In genomic region chr4:70901984-70902576, GRCh38 we compare ENCODE assay signal across 8 cellular contexts. TPM values are rescaled to one million over a fixed set of nuclear protein-coding genes. Genes with fewer than 3 reads are reported as not detected.
DNase-seq lines count a peak whose midpoint lies in the region; ATAC-seq and TF ChIP-seq lines count a peak whose summit lies in the region.

TSS of gene MOB1B (plus strand) at chr4:70902369. CDS start at chr4:70902537, 168 bp downstream.

- 0 to 1% (median 1%) methylated on average over 33 to 46 of the region's 47 CpGs for WGBS in adipose tissue, 3 donors
- WGBS in heart right ventricle, 2 donors, result 0 to 1% methylated on average over 45 to 47 of the region's 47 CpGs

- H3K4me1 ChIP-seq in heart right ventricle (peaks cover 0 to 21% (median 10%) of the 10 kb centered on the region in 9 donors), upper lobe of right lung (no peaks in the 10 kb centered on the region)

- ATAC-seq in HG02588 (IDR thresholded peaks at IDR 0.05; ENCODE audit: unreplicated experiment) (peak; percentile 85), heart right ventricle (peak; percentile 96 to 98 (median 97)), upper lobe of right lung (peak; percentile 97)

- H3K36me3 ChIP-seq in heart right ventricle (peaks cover 0 to 19% (median 0%) of the 10 kb centered on the region in 9 donors), upper lobe of right lung (no peaks in the 10 kb centered on the region)

- H3K27ac ChIP-seq in adipose tissue (ENCODE audit: low read depth, low read length) (peak within 1 kb of the TSS; percentile 20), heart right ventricle (peak within 1 kb of the TSS; percentile 77 to 93 (median 89)), upper lobe of right lung (peak within 1 kb of the TSS; percentile 85)

- TF ChIP-seq CTCF in GM12865 (IDR thresholded peaks at IDR 0.05; ENCODE audit: insufficient read depth, low read depth, low read length, missing control alignments) (peak; percentile 34), heart right ventricle (IDR thresholded peaks at IDR 0.05) (peak; percentile 15 to 63 (median 46)), upper lobe of right lung (IDR thresholded peaks at IDR 0.05) (peak; percentile 35)

- H3K4me3 ChIP-seq in GM12865 (ENCODE audit: low read depth, low read length) (peak within 1 kb of the TSS; percentile 90), heart right ventricle (peak within 1 kb of the TSS; percentile 74 to 99 (median 91)), upper lobe of right lung (peak within 1 kb of the TSS; percentile 82)

- H3K27me3 ChIP-seq in heart right ventricle, result no peaks in the 10 kb centered on the region
- H3K27me3 ChIP-seq in upper lobe of right lung, result no peaks in the 10 kb centered on the region

- peak; percentile 90 for DNase-seq in GM12865 (ENCODE audit: low read depth)
- DNase-seq in NCI-H1092 treated with DMSO at 0.1 percent for 48 hours (lab: John Stamatoyannopoulos, UW), result peak; percentile 84
- peak; percentile 80 for DNase-seq in T follicular helper cell (ENCODE audit: low read depth)
- peak; percentile 87 to 93 for DNase-seq in heart right ventricle
- peak; percentile 94 for DNase-seq in posterior vena cava (ENCODE audit: low spot score)
- peak; percentile 93 for DNase-seq in upper lobe of right lung

- intact Hi-C loops in heart right ventricle (cut with DNase I), result loop anchor here in 7 of 10 donors (2.0 to 10.0 kb wide), 7 partner anchors 60 to 215 kb away; partner anchors contain the start of genes DCK (in 4 of the 7), GRSF1 (in 3 of the 7) and UTP3 (in 1 of the 7)
- intact Hi-C loops in posterior vena cava (cut with DNase I), result no loop called here
- intact Hi-C loops in upper lobe of right lung (cut with DNase I), result no loop called here

- H3K9me3 ChIP-seq in heart right ventricle (no peaks in the 10 kb centered on the region), upper lobe of right lung (no peaks in the 10 kb centered on the region)

RNA-seq across cellular contexts. Expression of gene MOB1B, which starts in this region (rescaled TPM):
- polyA plus RNA-seq in adipose tissue (1 to 10 TPM; 2.3 to 4.5 (median 3.9) TPM), heart right ventricle (1 to 10 TPM; 3.9 to 6.0 TPM)
- total RNA-seq in heart right ventricle (10 to 100 TPM; 15.6 to 33.4 (median 20.3) TPM), posterior vena cava (10 to 100 TPM; 21.8 to 29.1 TPM), upper lobe of right lung (34.2 TPM)

Comparison
In these comparisons a context has a peak if more than half of its experiments do, and no peak if none do; other contexts are left out.
1. Peak in every context shown above with its lines: DNase-seq, ATAC-seq, H3K4me3 ChIP-seq and H3K27ac ChIP-seq.
2. H3K27ac ChIP-seq: peak in every context shown above with its lines; median percentile 89 in heart right ventricle; 85 in upper lobe of right lung; 20 in adipose tissue.
3. intact Hi-C loops: an anchor here in heart right ventricle (2.0 to 10.0 kb wide); none called in posterior vena cava and upper lobe of right lung.